Comparison of ENCODE assay signal across 31 cellular contexts in the genomic region with DNA sequence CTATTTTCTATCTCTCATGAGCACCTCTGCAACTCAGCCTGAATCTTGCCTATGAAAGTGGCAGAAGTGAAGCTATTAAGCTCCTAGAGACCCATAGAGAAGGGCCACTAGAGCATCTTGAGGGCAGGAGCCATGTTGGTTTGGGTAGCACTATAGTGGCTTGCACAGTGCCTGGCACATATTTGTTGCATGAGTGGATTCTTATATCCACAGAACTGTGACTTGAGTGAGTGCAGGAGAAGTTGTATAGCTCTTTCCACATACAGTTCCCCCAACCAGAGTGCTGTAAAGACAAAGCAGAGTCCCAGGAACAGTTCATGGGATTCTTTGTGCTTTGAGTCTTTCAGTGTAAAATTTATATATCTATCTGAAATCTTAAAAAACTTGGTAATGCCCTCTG.
A peak's percentile ranks its signal among the peaks of the same experiment; 100 is the strongest.
DNase-seq lines count a peak whose midpoint lies in the region; ATAC-seq and TF ChIP-seq lines count a peak whose summit lies in the region.
"Had no signal": no experiment of that assay in that cellular context is flagged by ENCODE, and none has a peak within 500 bp of the region (broad histone marks: within the 10 kb centered on the region; RNA-seq: fewer than 3 reads in every experiment).

No MANE protein-coding gene starts in this region.

- no peak overlapping the region for H2BK15ac ChIP-seq in IMR-90 (ENCODE audit: low read depth, low read length)

- ATAC-seq in IMR-90 (ENCODE audit: low read depth) (no peak), GM19395 (IDR thresholded peaks at IDR 0.05; ENCODE audit: unreplicated experiment) (no peak)
- ATAC-seq: A549; CD8-positive, alpha-beta T cell had no signal

- H3K4me3 Mint-ChIP-seq in T-helper 2 cell treated with Interferon-gamma antibody and Interleukin-4, amounts not matched to agents 5 μg/mL and 100 μg/mL, for 36 hours = no peak overlapping the region
- H3K4me3 Mint-ChIP-seq: B cell; CD14-positive monocyte; CD4-positive, alpha-beta memory T cell; CD4-positive, alpha-beta T cell; CD4-positive, CD25-positive, alpha-beta regulatory T cell; CD8-positive, alpha-beta memory T cell; CD8-positive, alpha-beta T cell had no signal

- H3K27ac Mint-ChIP-seq in T-helper 2 cell treated with Interferon-gamma antibody and Interleukin-4, amounts not matched to agents 5 μg/mL and 100 μg/mL, for 36 hours = no peak overlapping the region
- H3K27ac Mint-ChIP-seq: B cell; CD4-positive, alpha-beta memory T cell; CD4-positive, alpha-beta T cell; CD8-positive, alpha-beta memory T cell; CD8-positive, alpha-beta T cell had no signal

- H3K4me1 ChIP-seq in IMR-90 (ENCODE audit: control insufficient read depth, insufficient read depth, low read length) = peaks cover 6% of the 10 kb centered on the region
- H3K4me1 ChIP-seq in trophoblast cell (ENCODE audit: control insufficient read depth in 1 of 2, insufficient read depth in 2 of 2, low read length in 2 of 2) = peaks cover 0 to 2% of the 10 kb centered on the region in 2 experiments
- H3K4me1 ChIP-seq: BE2C, BLaER1, Caco-2 had no signal

- H2BK120ac ChIP-seq in IMR-90 (ENCODE audit: low read depth, low read length) (no peak overlapping the region), trophoblast cell (ENCODE audit: insufficient read depth, low read length, poor library complexity) (no peak overlapping the region)

- peaks cover 3% of the 10 kb centered on the region for H3K36me3 Mint-ChIP-seq in T-helper 2 cell treated with Interferon-gamma antibody and Interleukin-4, amounts not matched to agents 5 μg/mL and 100 μg/mL, for 36 hours (ENCODE audit: low read depth)

- no TSS peak for BruUV-seq in IMR-90 (replicated peaks; lab: Mats Ljungman, UMichigan)

- H4K8ac ChIP-seq in IMR-90 (ENCODE audit: low read depth in 2 of 2, low read length in 2 of 2) (no peak overlapping the region), trophoblast cell (ENCODE audit: low read depth, low read length) (no peak overlapping the region)

- POLR2A ChIA-PET in IMR-90 (lab: Charles Lee; ENCODE audit: unreplicated experiment) = no interaction called here

- H3K9me3 Mint-ChIP-seq in T-helper 2 cell treated with Interferon-gamma antibody and Interleukin-4, amounts not matched to agents 5 μg/mL and 100 μg/mL, for 36 hours = no peaks in the 10 kb centered on the region
- H3K9me3 Mint-ChIP-seq: CD4-positive, alpha-beta memory T cell; CD4-positive, alpha-beta T cell; CD8-positive, alpha-beta memory T cell; CD8-positive, alpha-beta T cell had no signal

- H3K23ac ChIP-seq in IMR-90 (ENCODE audit: low read depth, low read length) (no peak overlapping the region), trophoblast cell (ENCODE audit: low read length) (no peak overlapping the region)

- TF ChIP-seq POLR2A in IMR-90 (IDR thresholded peaks at IDR 0.05; ENCODE audit: low read depth, low read length) = no peak

- TF ChIP-seq RAD21 in IMR-90 (IDR thresholded peaks at IDR 0.05; ENCODE audit: low read length) = no peak

- in situ Hi-C loops in IMR-90 (cut with MboI; ENCODE audit: low sequenced_read_pairs) = no loop called here

- no peak overlapping the region for H3K14ac ChIP-seq in IMR-90 (replicated peaks; ENCODE audit: low read depth, low read length)
- H3K14ac ChIP-seq in trophoblast cell (ENCODE audit: low read length) = no peak overlapping the region

- no peak overlapping the region for H2BK12ac ChIP-seq in trophoblast cell (ENCODE audit: low read length)

- H2AFZ ChIP-seq in IMR-90 (replicated peaks; ENCODE audit: low read length, poor library complexity) (no peak overlapping the region), trophoblast cell (ENCODE audit: insufficient read depth, low read length, poor library complexity) (no peak overlapping the region)

- H3K27me3 Mint-ChIP-seq in T-helper 2 cell treated with Interferon-gamma antibody and Interleukin-4, amounts not matched to agents 5 μg/mL and 100 μg/mL, for 36 hours (ENCODE audit: low read depth) = no peaks in the 10 kb centered on the region
- H3K27me3 Mint-ChIP-seq: B cell; CD4-positive, alpha-beta memory T cell; CD4-positive, alpha-beta T cell; CD8-positive, alpha-beta memory T cell had no signal

- no peaks in the 10 kb centered on the region for H3K9me1 ChIP-seq in IMR-90 (ENCODE audit: insufficient read depth, low read length)

- H4K5ac ChIP-seq in IMR-90 (ENCODE audit: low read depth, low read length) = no peak overlapping the region

- H3K4me3 ChIP-seq in IMR-90 (ENCODE audit: insufficient read depth, low read depth, low read length) (no peak overlapping the region), trophoblast cell (ENCODE audit: low read depth, low read length) (no peak overlapping the region)
- H3K4me3 ChIP-seq: A549; BLaER1; BLaER1 treated with 17β-estradiol and CSF1 and Interleukin-3, amounts not matched to agents 10 nM and 100 nM had no signal

- H4K20me1 ChIP-seq in IMR-90 (ENCODE audit: insufficient read depth, low read length) = no peaks in the 10 kb centered on the region
- H4K20me1 ChIP-seq: BLaER1; BLaER1 treated with 17β-estradiol and CSF1 and Interleukin-3, amounts not matched to agents 10 nM and 100 nM had no signal

- H3K27ac ChIP-seq in IMR-90 (ENCODE audit: insufficient read depth, low read length) (no peak overlapping the region), trophoblast cell (ENCODE audit: low read depth, low read length) (no peak overlapping the region)
- H3K27ac ChIP-seq: 22Rv1; BLaER1; BLaER1 treated with 17β-estradiol and CSF1 and Interleukin-3, amounts not matched to agents 10 nM and 100 nM; C4-2B had no signal

- no peak overlapping the region for H2BK5ac ChIP-seq in IMR-90 (ENCODE audit: low read depth, low read length, poor library complexity, severe bottlenecking)
- no peak overlapping the region for H2BK5ac ChIP-seq in trophoblast cell (ENCODE audit: low read depth, low read length, poor library complexity)

- no peak overlapping the region for H2AK9ac ChIP-seq in IMR-90 (replicated peaks; ENCODE audit: low read depth, low read length, poor library complexity)

- intact Hi-C loops in IMR-90 (cut with micrococcal nuclease) = no loop called here

- H3K79me1 ChIP-seq in IMR-90 (ENCODE audit: low read depth in 1 of 2, low read length in 2 of 2) (0 out of 4 replicates have a peak, but pooled peaks cover 0 to 3% of the 10 kb centered on the region in 2 experiments), trophoblast cell (ENCODE audit: low read length) (no peaks in the 10 kb centered on the region)

- no peak overlapping the region for H4K12ac ChIP-seq in trophoblast cell (ENCODE audit: low read depth, low read length)

- no peaks in the 10 kb centered on the region for H3K36me3 ChIP-seq in IMR-90 (ENCODE audit: control insufficient read depth, insufficient read depth, low read length)
- no peaks in the 10 kb centered on the region for H3K36me3 ChIP-seq in trophoblast cell (ENCODE audit: control insufficient read depth in 1 of 2, insufficient read depth in 2 of 2, low read length in 2 of 2)
- H3K36me3 ChIP-seq: BE2C, BLaER1 had no signal

- H3K4me2 ChIP-seq in IMR-90 (ENCODE audit: low read depth, low read length) = no peak overlapping the region
- no peak overlapping the region for H3K4me2 ChIP-seq in trophoblast cell (ENCODE audit: low read length)
- H3K4me2 ChIP-seq: A549; BLaER1; BLaER1 treated with 17β-estradiol and CSF1 and Interleukin-3, amounts not matched to agents 10 nM and 100 nM had no signal

- no peak for DNase-seq in IMR-90
- DNase-seq in trophoblast cell = peak; percentile 51 to 76
- DNase-seq in T-helper 2 cell treated with Interferon-gamma antibody and Interleukin-4, amounts not matched to agents 5 μg/mL and 100 μg/mL, for 36 hours (ENCODE audit: low spot score) = no peak
- DNase-seq: 8988T; ACHN; AML-193; BE2C; C1 segment of cervical spinal cord; Caco-2; Calu3; CD4-positive, alpha-beta memory T cell; CD4-positive, alpha-beta T cell; CD4-positive, CD25-positive, alpha-beta regulatory T cell; CD8-positive, alpha-beta memory T cell; CD8-positive, alpha-beta T cell; COR-L47; DMS 273 treated with DMSO at 0.1 percent for 48 hours; DMS153; DMS53; DMS79; DMS79 treated with DMSO at 0.1 percent for 48 hours; DND-41; EL had no signal

- dilution Hi-C loops in IMR-90 (cut with HindIII; ENCODE audit: low sequenced_read_pairs, unreplicated experiment) = no loop called here

- no peaks in the 10 kb centered on the region for H3K4me1 Mint-ChIP-seq in T-helper 2 cell treated with Interferon-gamma antibody and Interleukin-4, amounts not matched to agents 5 μg/mL and 100 μg/mL, for 36 hours (ENCODE audit: low read depth)
- H3K4me1 Mint-ChIP-seq: B cell; CD14-positive monocyte; CD4-positive, alpha-beta memory T cell; CD8-positive, alpha-beta memory T cell had no signal

- H3K18ac ChIP-seq in IMR-90 (ENCODE audit: low read depth, low read length) = peak overlapping the region; percentile 75; the same call in 1 of the 2 replicates
- H3K18ac ChIP-seq in trophoblast cell (ENCODE audit: low read length) = no peak overlapping the region

- no peaks in the 10 kb centered on the region for H3K79me2 ChIP-seq in trophoblast cell (ENCODE audit: control insufficient read depth, insufficient read depth, low read length, poor library complexity)

- no peak overlapping the region for H4K91ac ChIP-seq in IMR-90 (ENCODE audit: insufficient read depth, low read depth, low read length)
- no peak overlapping the region for H4K91ac ChIP-seq in trophoblast cell (ENCODE audit: low read depth, low read length)

- CTCF ChIA-PET in IMR-90 (lab: Yijun Ruan, JAX) = no interaction called here

- H3K9ac ChIP-seq in IMR-90 (ENCODE audit: low read depth, low read length) = no peak overlapping the region
- no peak overlapping the region for H3K9ac ChIP-seq in trophoblast cell (ENCODE audit: low read length)
- H3K9ac ChIP-seq: BLaER1; BLaER1 treated with 17β-estradiol and CSF1 and Interleukin-3, amounts not matched to agents 10 nM and 100 nM had no signal

- no peaks in the 10 kb centered on the region for H3K27me3 ChIP-seq in IMR-90 (ENCODE audit: control insufficient read depth, insufficient read depth, low read length)
- H3K27me3 ChIP-seq in trophoblast cell (ENCODE audit: insufficient read depth, low read length) = no peaks in the 10 kb centered on the region
- H3K27me3 ChIP-seq: BE2C; BLaER1; BLaER1 treated with 17β-estradiol and CSF1 and Interleukin-3, amounts not matched to agents 10 nM and 100 nM had no signal

- H3K9me3 ChIP-seq in IMR-90 (ENCODE audit: control insufficient read depth, insufficient read depth, low read length) = peaks cover 3% of the 10 kb centered on the region; the same call in 1 of the 2 replicates
- no peaks in the 10 kb centered on the region for H3K9me3 ChIP-seq in trophoblast cell (ENCODE audit: insufficient read depth, low read depth, low read length)
- H3K9me3 ChIP-seq: A549, BE2C, BLaER1, Caco-2 had no signal

- no peak overlapping the region for H2AK5ac ChIP-seq in IMR-90 (ENCODE audit: low read depth, low read length)
- H2AK5ac ChIP-seq in trophoblast cell (ENCODE audit: low read length) = no peak overlapping the region

- H2BK20ac ChIP-seq in IMR-90 (ENCODE audit: low read depth, low read length) = no peak overlapping the region

- H3K4ac ChIP-seq in IMR-90 (ENCODE audit: low read depth, low read length) (no peak overlapping the region), trophoblast cell (ENCODE audit: low read depth, low read length) (no peak overlapping the region)

- H3K56ac ChIP-seq in IMR-90 (ENCODE audit: extremely low read depth, insufficient read depth, low read length) = no peak overlapping the region

- TF ChIP-seq CTCF in IMR-90 (conservative IDR thresholded peaks at IDR 0.05; ENCODE audit: low read depth, low read length) = no peak

TF ChIP-seq in IMR-90, 13 proteins besides CTCF, POLR2A, EP300 and RAD21 (continues in another document):
- no peak for TF ChIP-seq BHLHE40 (IDR thresholded peaks at IDR 0.05; ENCODE audit: low read depth, low read length)

Comparison
In these comparisons a context has a peak if more than half of its experiments do, and no peak if none do; other contexts are left out.
1. DNase-seq: peak in trophoblast cell (2 of 2); none in IMR-90 (single experiment) and T-helper 2 cell treated with Interferon-gamma antibody and Interleukin-4, amounts not matched to agents 5 μg/mL and 100 μg/mL, for 36 hours (single experiment).